In the genomic region with DNA sequence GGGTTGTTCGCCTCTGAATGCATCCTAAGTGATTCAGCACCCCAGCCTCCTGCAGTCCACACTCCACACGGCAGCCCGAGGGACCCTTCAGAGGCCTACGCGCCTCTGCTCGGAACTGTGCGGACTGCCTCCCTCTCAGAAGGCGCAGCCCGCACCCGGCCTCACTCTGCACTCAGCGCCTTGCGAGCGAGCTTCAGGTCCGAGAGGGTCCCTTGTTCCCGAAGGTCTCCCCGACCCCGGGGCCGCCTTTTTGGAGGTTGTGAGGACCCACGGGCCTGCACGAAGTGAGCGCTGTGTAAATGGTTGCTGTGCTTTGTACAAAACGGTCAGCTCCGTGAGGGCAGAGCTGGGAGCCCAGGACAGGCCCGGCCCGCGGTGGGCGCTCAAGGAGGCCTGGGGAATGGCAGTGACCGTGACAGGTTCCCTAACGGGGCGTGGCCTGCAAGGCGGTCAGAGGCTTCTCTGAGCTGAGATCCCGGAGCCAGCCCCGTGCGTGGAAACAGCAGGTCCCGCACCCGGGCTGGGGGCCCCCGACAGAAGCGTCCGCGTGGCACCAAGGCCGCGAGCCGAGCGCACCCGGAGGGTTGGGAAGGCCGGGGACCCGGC, we compare ENCODE assay signal across 2 cellular contexts.
TF ChIP-seq lines count a peak whose summit lies in the region.

No MANE protein-coding gene starts in this region.

TF ChIP-seq in GM23338, 12 proteins besides CTCF, POLR2A, EP300 and RAD21 (continues in another document):
- TF ChIP-seq EZH2 (IDR thresholded peaks at IDR 0.05; ENCODE audit: low read depth, unreplicated experiment) (no peak), ETS1 (IDR thresholded peaks at IDR 0.05) (no peak), POLR2AphosphoS5 (IDR thresholded peaks at IDR 0.05; ENCODE audit: low read depth) (no peak), NANOG (IDR thresholded peaks at IDR 0.05; ENCODE audit: borderline replicate concordance) (no peak), STAT1 (IDR thresholded peaks at IDR 0.05; ENCODE audit: unreplicated experiment) (no peak), REST (IDR thresholded peaks at IDR 0.05; ENCODE audit: unreplicated experiment) (no peak), ZNF331 (CRISPR knock-in tag; IDR thresholded peaks at IDR 0.05; ENCODE audit: low read depth) (no peak)
- TF ChIP-seq, protein P1, sequence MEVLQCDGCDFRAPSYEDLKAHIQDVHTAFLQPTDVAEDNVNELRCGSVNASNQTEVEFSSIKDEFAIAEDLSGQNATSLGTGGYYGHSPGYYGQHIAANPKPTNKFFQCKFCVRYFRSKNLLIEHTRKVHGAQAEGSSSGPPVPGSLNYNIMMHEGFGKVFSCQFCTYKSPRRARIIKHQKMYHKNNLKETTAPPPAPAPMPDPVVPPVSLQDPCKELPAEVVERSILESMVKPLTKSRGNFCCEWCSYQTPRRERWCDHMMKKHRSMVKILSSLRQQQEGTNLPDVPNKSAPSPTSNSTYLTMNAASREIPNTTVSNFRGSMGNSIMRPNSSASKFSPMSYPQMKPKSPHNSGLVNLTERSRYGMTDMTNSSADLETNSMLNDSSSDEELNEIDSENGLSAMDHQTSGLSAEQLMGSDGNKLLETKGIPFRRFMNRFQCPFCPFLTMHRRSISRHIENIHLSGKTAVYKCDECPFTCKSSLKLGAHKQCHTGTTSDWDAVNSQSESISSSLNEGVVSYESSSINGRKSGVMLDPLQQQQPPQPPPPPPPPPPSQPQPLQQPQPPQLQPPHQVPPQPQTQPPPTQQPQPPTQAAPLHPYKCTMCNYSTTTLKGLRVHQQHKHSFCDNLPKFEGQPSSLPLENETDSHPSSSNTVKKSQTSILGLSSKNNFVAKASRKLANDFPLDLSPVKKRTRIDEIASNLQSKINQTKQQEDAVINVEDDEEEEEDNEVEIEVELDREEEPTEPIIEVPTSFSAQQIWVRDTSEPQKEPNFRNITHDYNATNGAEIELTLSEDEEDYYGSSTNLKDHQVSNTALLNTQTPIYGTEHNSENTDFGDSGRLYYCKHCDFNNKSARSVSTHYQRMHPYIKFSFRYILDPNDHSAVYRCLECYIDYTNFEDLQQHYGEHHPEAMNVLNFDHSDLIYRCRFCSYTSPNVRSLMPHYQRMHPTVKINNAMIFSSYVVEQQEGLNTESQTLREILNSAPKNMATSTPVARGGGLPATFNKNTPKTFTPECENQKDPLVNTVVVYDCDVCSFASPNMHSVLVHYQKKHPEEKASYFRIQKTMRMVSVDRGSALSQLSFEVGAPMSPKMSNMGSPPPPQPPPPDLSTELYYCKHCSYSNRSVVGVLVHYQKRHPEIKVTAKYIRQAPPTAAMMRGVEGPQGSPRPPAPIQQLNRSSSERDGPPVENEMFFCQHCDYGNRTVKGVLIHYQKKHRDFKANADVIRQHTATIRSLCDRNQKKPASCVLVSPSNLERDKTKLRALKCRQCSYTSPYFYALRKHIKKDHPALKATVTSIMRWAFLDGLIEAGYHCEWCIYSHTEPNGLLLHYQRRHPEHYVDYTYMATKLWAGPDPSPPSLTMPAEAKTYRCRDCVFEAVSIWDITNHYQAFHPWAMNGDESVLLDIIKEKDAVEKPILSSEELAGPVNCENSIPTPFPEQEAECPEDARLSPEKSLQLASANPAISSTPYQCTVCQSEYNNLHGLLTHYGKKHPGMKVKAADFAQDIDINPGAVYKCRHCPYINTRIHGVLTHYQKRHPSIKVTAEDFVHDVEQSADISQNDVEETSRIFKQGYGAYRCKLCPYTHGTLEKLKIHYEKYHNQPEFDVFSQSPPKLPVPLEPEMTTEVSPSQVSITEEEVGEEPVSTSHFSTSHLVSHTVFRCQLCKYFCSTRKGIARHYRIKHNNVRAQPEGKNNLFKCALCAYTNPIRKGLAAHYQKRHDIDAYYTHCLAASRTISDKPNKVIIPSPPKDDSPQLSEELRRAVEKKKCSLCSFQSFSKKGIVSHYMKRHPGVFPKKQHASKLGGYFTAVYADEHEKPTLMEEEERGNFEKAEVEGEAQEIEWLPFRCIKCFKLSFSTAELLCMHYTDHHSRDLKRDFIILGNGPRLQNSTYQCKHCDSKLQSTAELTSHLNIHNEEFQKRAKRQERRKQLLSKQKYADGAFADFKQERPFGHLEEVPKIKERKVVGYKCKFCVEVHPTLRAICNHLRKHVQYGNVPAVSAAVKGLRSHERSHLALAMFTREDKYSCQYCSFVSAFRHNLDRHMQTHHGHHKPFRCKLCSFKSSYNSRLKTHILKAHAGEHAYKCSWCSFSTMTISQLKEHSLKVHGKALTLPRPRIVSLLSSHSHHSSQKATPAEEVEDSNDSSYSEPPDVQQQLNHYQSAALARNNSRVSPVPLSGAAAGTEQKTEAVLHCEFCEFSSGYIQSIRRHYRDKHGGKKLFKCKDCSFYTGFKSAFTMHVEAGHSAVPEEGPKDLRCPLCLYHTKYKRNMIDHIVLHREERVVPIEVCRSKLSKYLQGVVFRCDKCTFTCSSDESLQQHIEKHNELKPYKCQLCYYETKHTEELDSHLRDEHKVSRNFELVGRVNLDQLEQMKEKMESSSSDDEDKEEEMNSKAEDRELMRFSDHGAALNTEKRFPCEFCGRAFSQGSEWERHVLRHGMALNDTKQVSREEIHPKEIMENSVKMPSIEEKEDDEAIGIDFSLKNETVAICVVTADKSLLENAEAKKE (CRISPR knock-in tag; IDR thresholded peaks at IDR 0.05), result no peak

TF ChIP-seq in H1, 55 proteins besides CTCF, POLR2A, EP300 and RAD21:
- no peak for TF ChIP-seq HDAC2 (IDR thresholded peaks at IDR 0.05; ENCODE audit: borderline replicate concordance in 1 of 2, low read depth in 2 of 2, low read length in 2 of 2)
- no peak for TF ChIP-seq CEBPB (IDR thresholded peaks at IDR 0.05; ENCODE audit: low read depth, low read length)
- TF ChIP-seq RNF2 (IDR thresholded peaks at IDR 0.05; ENCODE audit: borderline replicate concordance, low read depth, low read length, missing control alignments, poor library complexity, severe bottlenecking), result no peak
- no peak for TF ChIP-seq EGR1 (IDR thresholded peaks at IDR 0.05; ENCODE audit: borderline replicate concordance, low read depth, low read length)
- TF ChIP-seq BRCA1 (IDR thresholded peaks at IDR 0.05; ENCODE audit: low read depth, low read length), result no peak
- no peak for TF ChIP-seq POLR2AphosphoS5 (IDR thresholded peaks at IDR 0.05; ENCODE audit: low read depth, low read length)
- TF ChIP-seq GTF2F1 (IDR thresholded peaks at IDR 0.05; ENCODE audit: borderline replicate concordance, low read depth, low read length), result no peak
- TF ChIP-seq SIN3A (conservative IDR thresholded peaks at IDR 0.05 in 1 of 2, IDR thresholded peaks at IDR 0.05 in 1 of 2; ENCODE audit: low read depth in 1 of 2, low read length in 2 of 2), result no peak
- no peak for TF ChIP-seq PHF8 (conservative IDR thresholded peaks at IDR 0.05; ENCODE audit: low read depth, low read length)
- no peak for TF ChIP-seq CTBP2 (IDR thresholded peaks at IDR 0.05; ENCODE audit: borderline replicate concordance, insufficient read depth, insufficient read length, low read length)
- no peak for TF ChIP-seq MAX (IDR thresholded peaks at IDR 0.05)
- no peak for TF ChIP-seq SUZ12 (IDR thresholded peaks at IDR 0.05; ENCODE audit: low read length)
- TF ChIP-seq POU5F1 (IDR thresholded peaks at IDR 0.05; ENCODE audit: low read depth, low read length), result no peak
- no peak for TF ChIP-seq KDM5A (IDR thresholded peaks at IDR 0.05; ENCODE audit: low read length)
- TF ChIP-seq JUND (IDR thresholded peaks at IDR 0.05; ENCODE audit: low read length), result no peak
- TF ChIP-seq KDM1A (IDR thresholded peaks at IDR 0.05; ENCODE audit: borderline replicate concordance, low read length), result no peak
- no peak for TF ChIP-seq TAF1 (IDR thresholded peaks at IDR 0.05; ENCODE audit: low read depth, low read length)
- no peak for TF ChIP-seq TAF7 (optimal IDR thresholded peaks at IDR 0.05; ENCODE audit: borderline replicate concordance, low read depth, low read length)
TF ChIP-seq in H1: peak in this region for 0.
